In genomic region chr18:21315741-21316187, GRCh38 we compare ENCODE assay signal across 19 cellular contexts.
DNase-seq lines count a peak whose midpoint lies in the region; ATAC-seq, FAIRE-seq and TF ChIP-seq lines count a peak whose summit lies in the region.
"Had no signal": no experiment of that assay in that cellular context is flagged by ENCODE, and none has a peak within 500 bp of the region (broad histone marks: within the 10 kb centered on the region; RNA-seq: fewer than 3 reads in every experiment).

No MANE protein-coding gene starts in this region.

- TF ChIP-seq CTCF in A549 (IDR thresholded peaks at IDR 0.05): no peak
- TF ChIP-seq CTCF in HFFc6 (IDR thresholded peaks at IDR 0.05): no peak

- H3K27me3 Mint-ChIP-seq in HFFc6 (ENCODE audit: insufficient read depth): no peaks in the 10 kb centered on the region; the same call in 1 of the 2 replicates
- H3K27me3 Mint-ChIP-seq in T-helper 17 cell: peaks cover 19% of the 10 kb centered on the region

- no peak for FAIRE-seq in A549 (lab: Jason Lieb, UNC)

- H3K4me2 ChIP-seq in A549: peak overlapping the region; percentile 46

- no peaks in the 10 kb centered on the region for H3K9me3 ChIP-seq in A549
- no peaks in the 10 kb centered on the region for H3K9me3 ChIP-seq in T-helper 17 cell (ENCODE audit: control insufficient read depth, low read length, poor library complexity, severe bottlenecking)

- no peak for TF ChIP-seq POLR2A in A549 (IDR thresholded peaks at IDR 0.05; ENCODE audit: low read length)

- H3K36me3 Mint-ChIP-seq in HFFc6 (ENCODE audit: low read depth): no peaks in the 10 kb centered on the region
- H3K36me3 Mint-ChIP-seq in T-helper 17 cell (ENCODE audit: low read depth): no peaks in the 10 kb centered on the region
- H3K36me3 Mint-ChIP-seq: activated naive CD8-positive, alpha-beta T cell; CD8-positive, alpha-beta T cell had no signal

- CTCF ChIA-PET in A549 (lab: Yijun Ruan, JAX): no interaction called here

- peaks cover 32% of the 10 kb centered on the region for H3K4me1 Mint-ChIP-seq in HFFc6 (ENCODE audit: low read depth)
- no peaks in the 10 kb centered on the region for H3K4me1 Mint-ChIP-seq in T-helper 17 cell

- H3K27ac ChIP-seq in A549: peak overlapping the region; percentile 38 to 40; a peak in 4 of 6 replicates

- H3K4me3 Mint-ChIP-seq in HFFc6 (no peak overlapping the region), T-helper 17 cell (no peak overlapping the region)
- H3K4me3 Mint-ChIP-seq: activated naive CD8-positive, alpha-beta T cell; CD8-positive, alpha-beta T cell had no signal

- peak in 1 of 2 experiments; percentile 37 for DNase-seq in A549 (ENCODE audit: low read depth in 1 of 2, low spot score in 1 of 2)
- DNase-seq in HFFc6: no peak
- peak; percentile 31 for DNase-seq in cerebellar cortex (ENCODE audit: low spot score)
- no peak for DNase-seq in left lobe of liver (ENCODE audit: low spot score)
- no peak for DNase-seq in RKO (ENCODE audit: low spot score)
- no peak for DNase-seq in T-helper 17 cell
- DNase-seq: activated CD4-positive, alpha-beta T cell treated with anti-CD3 and anti-CD28 coated beads for 4 hours; activated T-cell treated with anti-CD3 and anti-CD28 coated beads for 4 hours; CD8-positive, alpha-beta T cell; cerebellar nuclear complex; NCI-H2029; NCI-H774; stimulated activated naive CD8-positive, alpha-beta T cell treated with anti-CD3 and anti-CD28 coated beads, Interleukin-15, Interleukin-2, amounts not matched to agents 100 U/mL and 50 U/mL, for 24 hours; T-helper 2 cell had no signal

- TF ChIP-seq RAD21 in A549 (conservative IDR thresholded peaks at IDR 0.05 in 1 of 2, IDR thresholded peaks at IDR 0.05 in 1 of 2): no peak

- no peaks in the 10 kb centered on the region for H3K9me3 Mint-ChIP-seq in HFFc6
- H3K9me3 Mint-ChIP-seq: CD8-positive, alpha-beta T cell had no signal

- H3K4me1 ChIP-seq in A549: peaks cover 18% of the 10 kb centered on the region

- H3K4me3 ChIP-seq in A549: no peak overlapping the region
- H3K4me3 ChIP-seq: lung had no signal

- peak overlapping the region; percentile 54; the same call in 1 of the 2 replicates for H3K27ac Mint-ChIP-seq in HFFc6
- H3K27ac Mint-ChIP-seq in T-helper 17 cell: no peak overlapping the region
- H3K27ac Mint-ChIP-seq: activated naive CD8-positive, alpha-beta T cell; CD8-positive, alpha-beta T cell had no signal

- TF ChIP-seq EP300 in A549 (IDR thresholded peaks at IDR 0.05): no peak

- WGBS in A549 (ENCODE audit: missing lambda C conversion rate): 43% methylated on average over 7 of the region's 9 CpGs

- ATAC-seq in A549 (peak; percentile 43 to 82; a peak in 3 of 6 replicates), left lobe of liver (peak; percentile 39), HG02938 (IDR thresholded peaks at IDR 0.05; ENCODE audit: unreplicated experiment) (no peak), T-helper 17 cell (no peak), HG02610 (IDR thresholded peaks at IDR 0.05; ENCODE audit: unreplicated experiment) (no peak)
- ATAC-seq: CD8-positive, alpha-beta T cell; Right ventricle myocardium inferior; stimulated activated naive CD8-positive, alpha-beta T cell treated with anti-CD3 and anti-CD28 coated beads, Interleukin-15, Interleukin-2, amounts not matched to agents 100 U/mL and 50 U/mL, for 24 hours had no signal

- POLR2A ChIA-PET in A549 (lab: Yijun Ruan, JAX): interaction anchor here (1.1 kb wide), 1 partner anchor 14 kb away, joined by 3 read pairs; no protein-coding TSS in a partner anchor

TF ChIP-seq in A549, 52 proteins besides CTCF, POLR2A, EP300 and RAD21:
- no peak for TF ChIP-seq USF2 (IDR thresholded peaks at IDR 0.05)
- no peak for TF ChIP-seq HOXA7 (CRISPR knock-in tag; IDR thresholded peaks at IDR 0.05)
- no peak for TF ChIP-seq HDAC2 (IDR thresholded peaks at IDR 0.05)
- no peak for TF ChIP-seq HES2 (IDR thresholded peaks at IDR 0.05)
- no peak for TF ChIP-seq KDM1A (IDR thresholded peaks at IDR 0.05; ENCODE audit: low read depth)
- no peak for TF ChIP-seq KDM5A (IDR thresholded peaks at IDR 0.05)
- no peak for TF ChIP-seq BHLHE40 (IDR thresholded peaks at IDR 0.05; ENCODE audit: low read depth, low read length)
- TF ChIP-seq RCOR1 (IDR thresholded peaks at IDR 0.05; ENCODE audit: low read depth, low read length): no peak
- TF ChIP-seq HOXB13 (CRISPR knock-in tag; IDR thresholded peaks at IDR 0.05; ENCODE audit: low read depth): no peak
- no peak for TF ChIP-seq NFE2L2 (conservative IDR thresholded peaks at IDR 0.05; ENCODE audit: low read length)
- TF ChIP-seq NR3C1 (IDR thresholded peaks at IDR 0.05): no peak
- TF ChIP-seq CHD2 (IDR thresholded peaks at IDR 0.05; ENCODE audit: low read length, partially characterized antibody): no peak
- no peak for TF ChIP-seq PHF8 (IDR thresholded peaks at IDR 0.05; ENCODE audit: borderline replicate concordance, low read depth)
- TF ChIP-seq BCL3 (IDR thresholded peaks at IDR 0.05): no peak
- TF ChIP-seq POLR2AphosphoS2 (conservative IDR thresholded peaks at IDR 0.05; ENCODE audit: low read length): no peak
- no peak for TF ChIP-seq RNF2 (IDR thresholded peaks at IDR 0.05; ENCODE audit: borderline replicate concordance, low read depth)
- TF ChIP-seq GATA3 (IDR thresholded peaks at IDR 0.05; ENCODE audit: borderline replicate concordance): no peak
- TF ChIP-seq ATOH8 (CRISPR knock-in tag; IDR thresholded peaks at IDR 0.05; ENCODE audit: low read depth): no peak
- TF ChIP-seq SMC3 (IDR thresholded peaks at IDR 0.05): no peak

Comparison
In these comparisons a context has a peak if more than half of its experiments do, and no peak if none do; other contexts are left out.
1. ATAC-seq: peak in A549 (2 of 2) and left lobe of liver (single experiment); none in HG02938 (single experiment), T-helper 17 cell (single experiment) and HG02610 (single experiment).